ENCODE assay signal across 1 cellular context in genomic region chr22:19891350-19892248, GRCh38.
TF ChIP-seq lines count a peak whose summit lies in the region.

No MANE protein-coding gene starts in this region.

TF ChIP-seq in WTC11, 78 proteins besides CTCF, POLR2A, EP300 and RAD21 (continued from another document):
- TF ChIP-seq, protein P1, sequence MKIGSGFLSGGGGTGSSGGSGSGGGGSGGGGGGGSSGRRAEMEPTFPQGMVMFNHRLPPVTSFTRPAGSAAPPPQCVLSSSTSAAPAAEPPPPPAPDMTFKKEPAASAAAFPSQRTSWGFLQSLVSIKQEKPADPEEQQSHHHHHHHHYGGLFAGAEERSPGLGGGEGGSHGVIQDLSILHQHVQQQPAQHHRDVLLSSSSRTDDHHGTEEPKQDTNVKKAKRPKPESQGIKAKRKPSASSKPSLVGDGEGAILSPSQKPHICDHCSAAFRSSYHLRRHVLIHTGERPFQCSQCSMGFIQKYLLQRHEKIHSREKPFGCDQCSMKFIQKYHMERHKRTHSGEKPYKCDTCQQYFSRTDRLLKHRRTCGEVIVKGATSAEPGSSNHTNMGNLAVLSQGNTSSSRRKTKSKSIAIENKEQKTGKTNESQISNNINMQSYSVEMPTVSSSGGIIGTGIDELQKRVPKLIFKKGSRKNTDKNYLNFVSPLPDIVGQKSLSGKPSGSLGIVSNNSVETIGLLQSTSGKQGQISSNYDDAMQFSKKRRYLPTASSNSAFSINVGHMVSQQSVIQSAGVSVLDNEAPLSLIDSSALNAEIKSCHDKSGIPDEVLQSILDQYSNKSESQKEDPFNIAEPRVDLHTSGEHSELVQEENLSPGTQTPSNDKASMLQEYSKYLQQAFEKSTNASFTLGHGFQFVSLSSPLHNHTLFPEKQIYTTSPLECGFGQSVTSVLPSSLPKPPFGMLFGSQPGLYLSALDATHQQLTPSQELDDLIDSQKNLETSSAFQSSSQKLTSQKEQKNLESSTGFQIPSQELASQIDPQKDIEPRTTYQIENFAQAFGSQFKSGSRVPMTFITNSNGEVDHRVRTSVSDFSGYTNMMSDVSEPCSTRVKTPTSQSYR (CRISPR knock-in tag; IDR thresholded peaks at IDR 0.05), result no peak
- TF ChIP-seq ETV6 (CRISPR knock-in tag; IDR thresholded peaks at IDR 0.05) (peak; percentile 70), SP1 (CRISPR knock-in tag; conservative IDR thresholded peaks at IDR 0.05) (0 out of 2 replicates have a peak, but pooled peaks have one; percentile 2), MYBL2 (CRISPR knock-in tag; IDR thresholded peaks at IDR 0.05) (peak; percentile 43; the same call in 1 of the 2 replicates), CBFB (CRISPR knock-in tag; IDR thresholded peaks at IDR 0.05; ENCODE audit: low read depth) (no peak)
